ENCODE assay signal across 23 cellular contexts in the genomic region with DNA sequence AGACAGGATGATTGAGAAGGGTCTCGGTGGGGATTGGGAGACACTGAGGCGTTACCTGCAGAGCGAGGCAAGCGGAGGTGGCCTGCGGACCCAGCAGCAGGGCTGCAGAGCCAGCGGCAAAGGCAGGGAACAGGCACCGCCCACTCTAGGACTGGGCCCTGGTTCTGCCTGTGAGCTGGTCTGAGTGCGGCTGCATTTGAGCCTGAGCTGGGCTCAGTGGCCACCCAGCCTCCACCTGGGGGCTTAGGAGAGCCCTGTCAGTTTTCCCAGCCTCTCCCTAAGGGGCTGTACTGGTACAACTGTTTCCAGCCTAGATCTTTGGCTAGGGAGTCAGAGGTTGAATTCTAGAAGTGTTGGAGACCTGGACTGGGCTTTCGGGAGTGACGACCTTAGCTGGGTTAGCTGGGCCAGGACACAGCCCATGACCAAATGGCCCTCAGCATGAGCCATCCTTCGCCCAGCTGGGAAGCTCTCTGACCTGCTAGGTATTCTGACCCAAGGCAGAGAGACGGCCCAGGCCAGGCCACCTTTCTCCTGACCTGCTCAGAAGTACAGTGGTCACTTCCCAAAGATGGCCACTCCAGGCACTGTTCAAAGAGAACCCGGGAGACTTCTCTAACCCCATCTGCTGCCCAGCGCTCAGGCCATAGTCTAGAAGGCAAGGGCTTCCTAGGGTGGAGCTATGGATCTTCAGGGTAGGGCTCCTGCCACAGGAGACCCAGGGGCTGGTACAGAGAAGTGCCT.
"Had no signal": no experiment of that assay in that cellular context is flagged by ENCODE, and none has a peak within 500 bp of the region (broad histone marks: within the 10 kb centered on the region; RNA-seq: fewer than 3 reads in every experiment).

No MANE protein-coding gene starts in this region.

- H3K36me3 ChIP-seq: esophagus squamous epithelium, neutrophil, prostate gland, right atrium auricular region, suprapubic skin, transverse colon, vagina had no signal

- H3K4me1 Mint-ChIP-seq: central memory CD8-positive, alpha-beta T cell had no signal

- H3K27me3 ChIP-seq: right atrium auricular region had no signal

- H3K27ac ChIP-seq: coronary artery, esophagus squamous epithelium, neutrophil, parathyroid adenoma, prostate gland, right atrium auricular region, suprapubic skin, transverse colon, vagina had no signal

- ATAC-seq: left lobe of liver; naive thymus-derived CD8-positive, alpha-beta T cell; sciatic nerve; stimulated activated naive B cell treated with anti-CD40 and anti-IgM and Interleukin-4, amounts not matched to agents 10 μg/mL and 1 μg/mL and 100 μg/mL, for 72 hours; stimulated activated naive CD8-positive, alpha-beta T cell treated with anti-CD3 and anti-CD28 coated beads, Interleukin-15, amount 100 ng/mL, for 72 hours had no signal

- DNase-seq: dermis blood vessel endothelial cell; effector memory CD4-positive, alpha-beta T cell; erythroblast; esophagus squamous epithelium; foreskin melanocyte; hypothalamus; mammary epithelial cell; mesendoderm; naive thymus-derived CD8-positive, alpha-beta T cell; stimulated activated CD4-positive, alpha-beta T cell treated with anti-CD3 and anti-CD28 coated beads, Interleukin-4, amount 100 ng/mL, for 4 hours; stimulated activated naive B cell treated with anti-CD40 and anti-IgM and Interleukin-4, amounts not matched to agents 10 μg/mL and 1 μg/mL and 100 μg/mL, for 72 hours; stimulated activated naive CD8-positive, alpha-beta T cell treated with anti-CD3 and anti-CD28 coated beads, Interleukin-15, amount 100 ng/mL, for 72 hours; transverse colon had no signal

- H3K36me3 Mint-ChIP-seq: naive thymus-derived CD8-positive, alpha-beta T cell; stimulated activated naive B cell treated with anti-CD40 and anti-IgM and Interleukin-4, amounts not matched to agents 10 μg/mL and 1 μg/mL and 100 μg/mL, for 72 hours had no signal

- H3K27ac Mint-ChIP-seq: stimulated activated naive B cell treated with anti-CD40 and anti-IgM and Interleukin-4, amounts not matched to agents 10 μg/mL and 1 μg/mL and 100 μg/mL, for 72 hours; stimulated activated naive CD8-positive, alpha-beta T cell treated with anti-CD3 and anti-CD28 coated beads, Interleukin-15, amount 100 ng/mL, for 72 hours had no signal

- H3K9me3 ChIP-seq: esophagus squamous epithelium, neutrophil, prostate gland, right atrium auricular region, suprapubic skin, transverse colon, vagina had no signal

- H3K4me3 Mint-ChIP-seq: central memory CD8-positive, alpha-beta T cell; naive thymus-derived CD8-positive, alpha-beta T cell; stimulated activated naive B cell treated with anti-CD40 and anti-IgM and Interleukin-4, amounts not matched to agents 10 μg/mL and 1 μg/mL and 100 μg/mL, for 72 hours; stimulated activated naive CD8-positive, alpha-beta T cell treated with anti-CD3 and anti-CD28 coated beads, Interleukin-15, amount 100 ng/mL, for 72 hours had no signal

- H3K9me3 Mint-ChIP-seq: central memory CD8-positive, alpha-beta T cell; naive thymus-derived CD8-positive, alpha-beta T cell; stimulated activated naive B cell treated with anti-CD40 and anti-IgM and Interleukin-4, amounts not matched to agents 10 μg/mL and 1 μg/mL and 100 μg/mL, for 72 hours; stimulated activated naive CD8-positive, alpha-beta T cell treated with anti-CD3 and anti-CD28 coated beads, Interleukin-15, amount 100 ng/mL, for 72 hours had no signal

- H3K4me1 ChIP-seq: esophagus squamous epithelium, parathyroid adenoma, prostate gland, right atrium auricular region, suprapubic skin, transverse colon, vagina had no signal

- H3K4me3 ChIP-seq: coronary artery, esophagus squamous epithelium, prostate gland, right atrium auricular region, suprapubic skin, transverse colon, vagina had no signal
